In genomic region chr6:149965191-149966020, GRCh38 we compare ENCODE assay signal across 2 cellular contexts.
TF ChIP-seq lines count a peak whose summit lies in the region.

No MANE protein-coding gene starts in this region.

TF ChIP-seq in SK-N-SH, 30 proteins besides CTCF, POLR2A, EP300 and RAD21:
- TF ChIP-seq FOXM1 (IDR thresholded peaks at IDR 0.05; ENCODE audit: low read depth) (no peak), GABPA (IDR thresholded peaks at IDR 0.05; ENCODE audit: low read depth) (no peak)
- TF ChIP-seq, protein P1, sequence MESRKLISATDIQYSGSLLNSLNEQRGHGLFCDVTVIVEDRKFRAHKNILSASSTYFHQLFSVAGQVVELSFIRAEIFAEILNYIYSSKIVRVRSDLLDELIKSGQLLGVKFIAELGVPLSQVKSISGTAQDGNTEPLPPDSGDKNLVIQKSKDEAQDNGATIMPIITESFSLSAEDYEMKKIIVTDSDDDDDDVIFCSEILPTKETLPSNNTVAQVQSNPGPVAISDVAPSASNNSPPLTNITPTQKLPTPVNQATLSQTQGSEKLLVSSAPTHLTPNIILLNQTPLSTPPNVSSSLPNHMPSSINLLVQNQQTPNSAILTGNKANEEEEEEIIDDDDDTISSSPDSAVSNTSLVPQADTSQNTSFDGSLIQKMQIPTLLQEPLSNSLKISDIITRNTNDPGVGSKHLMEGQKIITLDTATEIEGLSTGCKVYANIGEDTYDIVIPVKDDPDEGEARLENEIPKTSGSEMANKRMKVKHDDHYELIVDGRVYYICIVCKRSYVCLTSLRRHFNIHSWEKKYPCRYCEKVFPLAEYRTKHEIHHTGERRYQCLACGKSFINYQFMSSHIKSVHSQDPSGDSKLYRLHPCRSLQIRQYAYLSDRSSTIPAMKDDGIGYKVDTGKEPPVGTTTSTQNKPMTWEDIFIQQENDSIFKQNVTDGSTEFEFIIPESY (IDR thresholded peaks at IDR 0.05; ENCODE audit: borderline replicate concordance, low read depth) = 0 out of 2 replicates have a peak, but pooled peaks have one; percentile 21

TF ChIP-seq in H1, 55 proteins besides CTCF, POLR2A, EP300 and RAD21:
- TF ChIP-seq JUND (IDR thresholded peaks at IDR 0.05; ENCODE audit: low read length) (no peak), RNF2 (IDR thresholded peaks at IDR 0.05; ENCODE audit: borderline replicate concordance, low read depth, low read length, missing control alignments, poor library complexity, severe bottlenecking) (peak; percentile 85), BCL11A (IDR thresholded peaks at IDR 0.05; ENCODE audit: low read depth in 2 of 2, low read length in 2 of 2) (no peak), GTF2F1 (IDR thresholded peaks at IDR 0.05; ENCODE audit: borderline replicate concordance, low read depth, low read length) (no peak), KDM5A (IDR thresholded peaks at IDR 0.05; ENCODE audit: low read length) (no peak), SP1 (IDR thresholded peaks at IDR 0.05; ENCODE audit: low read depth, low read length) (no peak), BRCA1 (IDR thresholded peaks at IDR 0.05; ENCODE audit: low read depth, low read length) (no peak), RXRA (IDR thresholded peaks at IDR 0.05; ENCODE audit: insufficient read depth, low read depth, low read length) (no peak), JUN (IDR thresholded peaks at IDR 0.05; ENCODE audit: low read depth, low read length) (no peak), ATF3 (IDR thresholded peaks at IDR 0.05; ENCODE audit: insufficient read depth, low read depth, low read length) (no peak), CHD1 (IDR thresholded peaks at IDR 0.05; ENCODE audit: low read depth, low read length) (no peak), CBX8 (IDR thresholded peaks at IDR 0.05; ENCODE audit: borderline replicate concordance, low read depth, low read length) (peak; percentile 77; the same call in 1 of the 2 replicates), SAP30 (IDR thresholded peaks at IDR 0.05; ENCODE audit: insufficient read depth, insufficient replicate concordance, low read length) (no peak), BACH1 (IDR thresholded peaks at IDR 0.05; ENCODE audit: low read length) (peak; percentile 86), TAF1 (IDR thresholded peaks at IDR 0.05; ENCODE audit: low read depth, low read length) (no peak), RFX5 (IDR thresholded peaks at IDR 0.05; ENCODE audit: borderline replicate concordance, low read depth, low read length) (no peak), SUZ12 (IDR thresholded peaks at IDR 0.05; ENCODE audit: low read length) (peak; percentile 83), POLR2AphosphoS5 (IDR thresholded peaks at IDR 0.05; ENCODE audit: low read depth, low read length) (no peak), EZH2 (IDR thresholded peaks at IDR 0.05; ENCODE audit: low read depth, low read length, severe bottlenecking) (peak; percentile 93), TAF7 (optimal IDR thresholded peaks at IDR 0.05; ENCODE audit: borderline replicate concordance, low read depth, low read length) (no peak), NRF1 (IDR thresholded peaks at IDR 0.05; ENCODE audit: low read depth, low read length) (no peak), POU5F1 (IDR thresholded peaks at IDR 0.05; ENCODE audit: low read depth, low read length) (no peak)
- TF ChIP-seq, protein P2, sequence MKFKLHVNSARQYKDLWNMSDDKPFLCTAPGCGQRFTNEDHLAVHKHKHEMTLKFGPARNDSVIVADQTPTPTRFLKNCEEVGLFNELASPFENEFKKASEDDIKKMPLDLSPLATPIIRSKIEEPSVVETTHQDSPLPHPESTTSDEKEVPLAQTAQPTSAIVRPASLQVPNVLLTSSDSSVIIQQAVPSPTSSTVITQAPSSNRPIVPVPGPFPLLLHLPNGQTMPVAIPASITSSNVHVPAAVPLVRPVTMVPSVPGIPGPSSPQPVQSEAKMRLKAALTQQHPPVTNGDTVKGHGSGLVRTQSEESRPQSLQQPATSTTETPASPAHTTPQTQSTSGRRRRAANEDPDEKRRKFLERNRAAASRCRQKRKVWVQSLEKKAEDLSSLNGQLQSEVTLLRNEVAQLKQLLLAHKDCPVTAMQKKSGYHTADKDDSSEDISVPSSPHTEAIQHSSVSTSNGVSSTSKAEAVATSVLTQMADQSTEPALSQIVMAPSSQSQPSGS (IDR thresholded peaks at IDR 0.05; ENCODE audit: low read length) = no peak
- TF ChIP-seq, protein P3, sequence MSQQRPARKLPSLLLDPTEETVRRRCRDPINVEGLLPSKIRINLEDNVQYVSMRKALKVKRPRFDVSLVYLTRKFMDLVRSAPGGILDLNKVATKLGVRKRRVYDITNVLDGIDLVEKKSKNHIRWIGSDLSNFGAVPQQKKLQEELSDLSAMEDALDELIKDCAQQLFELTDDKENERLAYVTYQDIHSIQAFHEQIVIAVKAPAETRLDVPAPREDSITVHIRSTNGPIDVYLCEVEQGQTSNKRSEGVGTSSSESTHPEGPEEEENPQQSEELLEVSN (IDR thresholded peaks at IDR 0.05) = no peak
